23 cellular contexts compared by ENCODE assay signal in the genomic region with DNA sequence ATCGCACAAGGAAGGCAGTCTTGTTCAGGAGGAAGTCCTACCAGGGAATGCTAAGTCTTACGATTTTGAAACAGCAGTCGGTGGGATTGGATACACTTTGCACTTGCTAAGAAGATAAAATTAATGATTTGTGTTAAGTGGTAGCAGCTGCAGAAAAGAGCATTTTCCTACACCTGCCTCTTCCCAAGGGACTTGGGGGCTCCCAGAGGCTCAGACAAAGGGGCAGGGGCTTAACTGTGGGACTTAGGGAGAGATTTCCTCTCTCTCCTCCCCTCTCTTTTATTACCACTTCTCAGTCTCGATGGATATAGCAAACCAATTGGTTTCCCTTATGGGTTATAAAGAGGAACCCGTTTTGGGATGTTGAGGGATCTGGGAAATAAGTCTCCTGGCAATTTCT.
A peak's percentile ranks its signal among the peaks of the same experiment; 100 is the strongest.
DNase-seq lines count a peak whose midpoint lies in the region; TF ChIP-seq lines count a peak whose summit lies in the region.
"Had no signal": no experiment of that assay in that cellular context is flagged by ENCODE, and none has a peak within 500 bp of the region (broad histone marks: within the 10 kb centered on the region; RNA-seq: fewer than 3 reads in every experiment).

No MANE protein-coding gene starts in this region.

- H3K4me3 ChIP-seq in neural progenitor cell (no peak overlapping the region), tibial nerve (no peak overlapping the region), breast epithelium (no peak overlapping the region)
- H3K4me3 ChIP-seq: GM12878, GM23248, HAP-1, PC-9 had no signal

- WGBS in tibial nerve, 2 donors = 56 to 57% methylated on average over 5 of the region's 5 CpGs

- H4K20me1 ChIP-seq in neural progenitor cell (ENCODE audit: low read depth) = no peaks in the 10 kb centered on the region

- H3K27me3 Mint-ChIP-seq in neural progenitor cell (ENCODE audit: insufficient read depth, low read depth) = peaks cover 3% of the 10 kb centered on the region
- H3K27me3 Mint-ChIP-seq: CD4-positive, CD25-positive, alpha-beta regulatory T cell had no signal

- no peak overlapping the region for H3K27ac Mint-ChIP-seq in neural progenitor cell
- H3K27ac Mint-ChIP-seq: CD4-positive, CD25-positive, alpha-beta regulatory T cell had no signal

- intact Hi-C loops in breast epithelium (cut with DNase I; ENCODE audit: low total_unique reads) = no loop called here

- H3K9me3 ChIP-seq in neural progenitor cell (ENCODE audit: low read depth) = no peaks in the 10 kb centered on the region
- H3K9me3 ChIP-seq in tibial nerve = no peaks in the 10 kb centered on the region
- no peaks in the 10 kb centered on the region for H3K9me3 ChIP-seq in breast epithelium
- H3K9me3 ChIP-seq: BE2C, HAP-1 had no signal

- no peaks in the 10 kb centered on the region for H3F3A ChIP-seq in neural progenitor cell (ENCODE audit: low read depth)

- no peaks in the 10 kb centered on the region for H3K36me3 ChIP-seq in neural progenitor cell
- no peaks in the 10 kb centered on the region for H3K36me3 ChIP-seq in tibial nerve
- no peaks in the 10 kb centered on the region for H3K36me3 ChIP-seq in breast epithelium
- H3K36me3 ChIP-seq: BE2C, HAP-1 had no signal

- no peak overlapping the region for H3K27ac ChIP-seq in neural progenitor cell
- no peak overlapping the region for H3K27ac ChIP-seq in tibial nerve
- no peak overlapping the region for H3K27ac ChIP-seq in breast epithelium
- H3K27ac ChIP-seq: GM23248, KMS-11, PC-9, RWPE1 had no signal

- DNase-seq in NCI-H526 (lab: John Stamatoyannopoulos, UW) (peak; percentile 4 to 13), NCI-H526 treated with DMSO at 0.1 percent for 48 hours (lab: John Stamatoyannopoulos, UW) (no peak), NCI-H187 treated with DMSO at 0.1 percent for 48 hours (lab: John Stamatoyannopoulos, UW) (peak; percentile 83), NCI-H524 (lab: John Stamatoyannopoulos, UW) (peak; percentile 94 to 99), neural progenitor cell (ENCODE audit: low spot score) (peak; percentile 36), GM20000 (ENCODE audit: low spot score) (no peak), tibial nerve (ENCODE audit: low spot score in 2 of 2) (no peak), breast epithelium (ENCODE audit: low spot score in 2 of 2) (no peak)
- DNase-seq: BE2C; CD4-positive, CD25-positive, alpha-beta regulatory T cell; COR-L47; DMS153; EL; GM23248; MV-4-11; NCI-H1694 treated with DMSO at 0.1 percent for 48 hours; NCI-H774; PC-9; T-helper 1 cell had no signal

- no peaks in the 10 kb centered on the region for H3K27me3 ChIP-seq in neural progenitor cell
- H3K27me3 ChIP-seq in tibial nerve = no peaks in the 10 kb centered on the region
- peaks cover 0 to 6% of the 10 kb centered on the region in 2 donors for H3K27me3 ChIP-seq in breast epithelium
- H3K27me3 ChIP-seq: BE2C had no signal

- peaks cover 6% of the 10 kb centered on the region for H3K4me1 Mint-ChIP-seq in neural progenitor cell
- H3K4me1 Mint-ChIP-seq: CD4-positive, CD25-positive, alpha-beta regulatory T cell had no signal

- H3K4me1 ChIP-seq in neural progenitor cell (peaks cover 26% of the 10 kb centered on the region), tibial nerve (no peaks in the 10 kb centered on the region), breast epithelium (no peaks in the 10 kb centered on the region)
- H3K4me1 ChIP-seq: BE2C, HAP-1 had no signal

- no peak overlapping the region for H3K9ac ChIP-seq in neural progenitor cell
- H3K9ac ChIP-seq: GM23248, KMS-11 had no signal

- no peak overlapping the region for H2AFZ ChIP-seq in neural progenitor cell (replicated peaks)
- H2AFZ ChIP-seq: GM23248, PC-9 had no signal

- no peaks in the 10 kb centered on the region for H3K79me2 ChIP-seq in neural progenitor cell (ENCODE audit: low read depth)

- H3K36me3 Mint-ChIP-seq in neural progenitor cell = no peaks in the 10 kb centered on the region
- H3K36me3 Mint-ChIP-seq: CD4-positive, CD25-positive, alpha-beta regulatory T cell had no signal

- TF ChIP-seq POLR2A in tibial nerve (IDR thresholded peaks at IDR 0.05) (no peak), breast epithelium (IDR thresholded peaks at IDR 0.05) (no peak)

- no peak overlapping the region for H3K4me2 ChIP-seq in neural progenitor cell
- H3K4me2 ChIP-seq: KMS-11, PC-9 had no signal

- H3K9me3 Mint-ChIP-seq in neural progenitor cell = no peaks in the 10 kb centered on the region

- H3K4me3 Mint-ChIP-seq in neural progenitor cell = no peak overlapping the region
- H3K4me3 Mint-ChIP-seq: CD4-positive, CD25-positive, alpha-beta regulatory T cell had no signal

- TF ChIP-seq CTCF in neural progenitor cell (IDR thresholded peaks at IDR 0.05) (no peak), GM20000 (IDR thresholded peaks at IDR 0.05; ENCODE audit: extremely low read depth, missing control alignments) (no peak), tibial nerve (IDR thresholded peaks at IDR 0.05) (no peak), breast epithelium (IDR thresholded peaks at IDR 0.05) (no peak)

- TF ChIP-seq EP300 in tibial nerve (IDR thresholded peaks at IDR 0.05) = no peak

Comparison
In these comparisons a context has a peak if more than half of its experiments do, and no peak if none do; other contexts are left out.
1. DNase-seq: peak in NCI-H526 (2 of 2), NCI-H187 treated with DMSO at 0.1 percent for 48 hours (single experiment), NCI-H524 (2 of 2) and neural progenitor cell (single experiment); none in NCI-H526 treated with DMSO at 0.1 percent for 48 hours (single experiment), GM20000 (single experiment), tibial nerve (0 of 2) and breast epithelium (0 of 2).